ENCODE assay signal across 1 cellular context in the genomic region with DNA sequence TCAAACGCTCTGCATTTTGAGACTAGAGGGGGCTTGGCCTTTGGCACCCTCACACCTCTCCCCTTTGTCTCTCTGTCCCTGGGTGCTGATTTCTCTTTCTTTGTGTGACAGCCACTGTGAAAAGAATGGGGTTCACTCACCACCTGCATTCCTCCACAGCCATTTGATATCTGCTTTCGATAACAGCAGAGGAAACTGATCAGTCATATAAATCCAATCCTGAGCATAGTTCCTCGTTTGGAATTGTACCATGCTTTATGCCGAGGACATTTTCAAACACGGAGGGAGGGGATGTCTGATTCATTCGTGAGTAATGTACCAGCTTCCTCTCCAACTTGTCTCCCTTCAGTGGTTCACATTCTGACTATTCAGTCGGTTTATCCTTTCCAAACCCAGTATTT.
TF ChIP-seq lines count a peak whose summit lies in the region.

No MANE protein-coding gene starts in this region.

TF ChIP-seq in H1, 55 proteins besides CTCF, POLR2A, EP300 and RAD21:
- no peak for TF ChIP-seq SP4 (IDR thresholded peaks at IDR 0.05; ENCODE audit: low read length)
- no peak for TF ChIP-seq GABPA (IDR thresholded peaks at IDR 0.05; ENCODE audit: borderline replicate concordance, insufficient read depth, low read length)
